ENCODE assay signal across 8 cellular contexts in the genomic region with DNA sequence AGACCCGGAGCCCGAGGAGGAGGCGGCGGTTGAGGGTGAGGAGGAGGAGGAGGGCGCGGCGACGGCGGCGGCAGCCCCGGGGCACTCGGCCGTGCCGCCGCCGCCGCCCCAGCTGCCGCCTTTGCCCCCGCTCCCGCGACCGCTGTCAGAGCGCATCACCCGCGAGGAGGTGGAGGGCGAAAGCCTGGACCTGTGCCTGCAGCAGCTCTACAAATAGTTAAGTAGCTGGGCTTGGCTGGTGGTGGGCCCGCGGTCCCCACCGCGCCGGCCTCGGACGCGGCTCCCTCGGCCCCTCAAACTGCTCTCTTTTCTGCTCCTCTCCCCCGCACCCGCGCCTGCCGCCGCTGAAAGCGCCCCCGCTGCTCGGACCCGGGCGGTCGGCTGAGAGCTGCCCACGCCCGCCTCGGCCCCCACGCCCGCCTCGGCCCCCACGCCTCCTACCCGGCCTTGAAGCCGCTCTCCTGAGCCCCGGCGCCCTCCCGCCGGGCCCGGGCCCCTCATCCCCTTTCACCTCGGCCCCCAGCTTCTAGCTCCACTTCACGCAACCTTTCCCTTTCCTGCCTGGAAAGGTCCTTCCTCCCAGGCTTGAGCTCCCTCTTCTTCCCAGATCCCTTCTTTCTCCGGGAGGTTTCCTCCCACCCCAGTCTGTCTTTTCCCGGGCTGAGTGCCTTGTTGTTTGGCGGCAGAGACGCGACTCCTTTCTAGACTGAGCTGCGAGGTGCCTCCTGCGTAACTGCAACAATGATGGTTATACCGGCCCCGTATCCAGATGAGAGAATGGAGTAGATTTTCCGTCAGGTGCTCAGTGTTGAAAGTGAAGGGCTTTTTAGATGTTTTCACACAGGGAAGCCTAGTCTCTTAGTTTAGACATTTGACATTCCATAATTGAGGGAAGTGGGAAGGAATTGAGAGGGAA. TPM values are rescaled to one million over a fixed set of nuclear protein-coding genes. Genes with fewer than 3 reads are reported as not detected.
DNase-seq lines count a peak whose midpoint lies in the region; ATAC-seq, FAIRE-seq and TF ChIP-seq lines count a peak whose summit lies in the region.

No MANE protein-coding gene starts in this region.

- no peak for TF ChIP-seq EP300 in A549 (IDR thresholded peaks at IDR 0.05)

- no peaks in the 10 kb centered on the region for H3K9me2 ChIP-seq in OCI-LY7 (ENCODE audit: insufficient read depth, low read length)

- no peak for TF ChIP-seq POLR2A in A549 (IDR thresholded peaks at IDR 0.05; ENCODE audit: low read length)

- CTCF ChIA-PET in A549 (lab: Yijun Ruan, JAX) (interaction anchor here (0.7 to 2.8 kb wide), 5 partner anchors 18 to 237 kb away, joined by 3 to 7 read pairs (median 3); no protein-coding TSS in a partner anchor), OCI-LY7 (lab: Charles Lee; ENCODE audit: unreplicated experiment) (no interaction called here)

- no peaks in the 10 kb centered on the region for H3K9me3 Mint-ChIP-seq in stimulated activated naive B cell treated with anti-CD40 and anti-IgM and Interleukin-4, amounts not matched to agents 10 μg/mL and 1 μg/mL and 100 μg/mL, for 72 hours

- H3K9me3 ChIP-seq in A549, result no peaks in the 10 kb centered on the region
- H3K9me3 ChIP-seq in OCI-LY7 (ENCODE audit: low read length), result no peaks in the 10 kb centered on the region

- peak overlapping the region; percentile 90 to 96 for H3K4me3 Mint-ChIP-seq in stimulated activated naive B cell treated with anti-CD40 and anti-IgM and Interleukin-4, amounts not matched to agents 10 μg/mL and 1 μg/mL and 100 μg/mL, for 72 hours

- H3K4me1 ChIP-seq in A549, result peaks cover 6% of the 10 kb centered on the region; the same call in 2 of the 3 replicates
- H3K4me1 ChIP-seq in OCI-LY7 (ENCODE audit: insufficient read depth, low read length, poor library complexity, severe bottlenecking), result peaks cover 14% of the 10 kb centered on the region

- H4K20me1 ChIP-seq in OCI-LY7 (ENCODE audit: insufficient read depth, low read length), result no peaks in the 10 kb centered on the region

- H3K27me3 Mint-ChIP-seq in stimulated activated naive B cell treated with anti-CD40 and anti-IgM and Interleukin-4, amounts not matched to agents 10 μg/mL and 1 μg/mL and 100 μg/mL, for 72 hours, result peaks cover 29 to 44% of the 10 kb centered on the region in 2 donors

- no peak for TF ChIP-seq RAD21 in A549 (conservative IDR thresholded peaks at IDR 0.05 in 1 of 2, IDR thresholded peaks at IDR 0.05 in 1 of 2)

- no peak for DNase-seq in A549 (ENCODE audit: low read depth in 1 of 2, low spot score in 1 of 2)
- DNase-seq in OCI-LY7 (ENCODE audit: low spot score), result peak; percentile 38
- peak in 1 of 2 donors; percentile 9 for DNase-seq in cardiac fibroblast (ENCODE audit: low read depth in 2 of 2)
- peak; percentile 71 for DNase-seq in left kidney (ENCODE audit: low read depth, low spot score)
- no peak for DNase-seq in stimulated activated naive B cell treated with anti-CD40 and anti-IgM and Interleukin-4, amounts not matched to agents 10 μg/mL and 1 μg/mL and 100 μg/mL, for 72 hours
- DNase-seq in OCI-M1 (lab: John Stamatoyannopoulos, UW), result no peak
- DNase-seq in SHP77 treated with DMSO at 0.1 percent for 48 hours (lab: John Stamatoyannopoulos, UW), result no peak

- POLR2A ChIA-PET in A549 (lab: Yijun Ruan, JAX), result no interaction called here
- POLR2A ChIA-PET in OCI-LY7 (lab: Charles Lee), result interaction anchor here (1.0 kb wide), 1 partner anchor 10 kb away, joined by 3 read pairs; no protein-coding TSS in a partner anchor

- H3K4me3 ChIP-seq in A549 (peak overlapping the region; percentile 66), GM12875 (ENCODE audit: low read depth, low read length) (peak overlapping the region; percentile 55), OCI-LY7 (ENCODE audit: low read depth, low read length, poor library complexity, severe bottlenecking) (peak overlapping the region; percentile 75), cardiac fibroblast (replicated peaks in 1 of 2; ENCODE audit: low read depth in 2 of 2, low read length in 2 of 2) (peak overlapping the region; percentile 64 to 67)

- peak overlapping the region; percentile 79 for H3K27ac Mint-ChIP-seq in stimulated activated naive B cell treated with anti-CD40 and anti-IgM and Interleukin-4, amounts not matched to agents 10 μg/mL and 1 μg/mL and 100 μg/mL, for 72 hours

- no peaks in the 10 kb centered on the region for H3K36me3 ChIP-seq in OCI-LY7 (ENCODE audit: insufficient read depth, low read length)

- FAIRE-seq in A549 (lab: Jason Lieb, UNC), result no peak

- H3K27ac ChIP-seq in A549 (peak overlapping the region in 1 of 2 experiments; percentile 72; a peak in 4 of 6 replicates), OCI-LY7 (ENCODE audit: low read depth, low read length, poor library complexity, severe bottlenecking) (no peak overlapping the region)

- H3K4me2 ChIP-seq in A549, result peak overlapping the region; percentile 88
- H3K4me2 ChIP-seq in OCI-LY7 (ENCODE audit: low read length), result peak overlapping the region; percentile 93

- peaks cover 2 to 5% of the 10 kb centered on the region in 2 donors for H3K36me3 Mint-ChIP-seq in stimulated activated naive B cell treated with anti-CD40 and anti-IgM and Interleukin-4, amounts not matched to agents 10 μg/mL and 1 μg/mL and 100 μg/mL, for 72 hours

- ATAC-seq in A549, result peak; percentile 27 to 56; a peak in 4 of 6 replicates
- peak; percentile 43 to 44 for ATAC-seq in stimulated activated naive B cell treated with anti-CD40 and anti-IgM and Interleukin-4, amounts not matched to agents 10 μg/mL and 1 μg/mL and 100 μg/mL, for 72 hours (replicated peaks)

- 32% methylated on average over 28 of the region's 72 CpGs for WGBS in A549 (ENCODE audit: missing lambda C conversion rate)

- peak overlapping the region; percentile 22; the same call in 1 of the 2 replicates for H2AFZ ChIP-seq in OCI-LY7 (ENCODE audit: low read length)

- peaks cover 17% of the 10 kb centered on the region in 2 donors for H3K4me1 Mint-ChIP-seq in stimulated activated naive B cell treated with anti-CD40 and anti-IgM and Interleukin-4, amounts not matched to agents 10 μg/mL and 1 μg/mL and 100 μg/mL, for 72 hours

- no TSS peak for BruUV-seq in OCI-LY7 (replicated peaks; lab: Mats Ljungman, UMichigan)

- intact Hi-C loops in OCI-LY7 (cut with micrococcal nuclease; ENCODE audit: unreplicated experiment), result no loop called here

- H3K79me2 ChIP-seq in OCI-LY7 (ENCODE audit: insufficient read depth, low read depth, low read length), result no peaks in the 10 kb centered on the region

- TF ChIP-seq CTCF in A549 (IDR thresholded peaks at IDR 0.05) (no peak), GM12875 (IDR thresholded peaks at IDR 0.05; ENCODE audit: borderline replicate concordance, insufficient read depth, low read depth, low read length) (no peak), OCI-LY7 (conservative IDR thresholded peaks at IDR 0.05; ENCODE audit: low read length) (no peak), cardiac fibroblast (IDR thresholded peaks at IDR 0.05; ENCODE audit: low read depth, low read length) (no peak)

TF ChIP-seq in A549, 52 proteins besides CTCF, POLR2A, EP300 and RAD21:
- TF ChIP-seq RNF2 (IDR thresholded peaks at IDR 0.05; ENCODE audit: borderline replicate concordance, low read depth) (peak; percentile 53; the same call in 1 of the 2 replicates), CEBPB (IDR thresholded peaks at IDR 0.05) (no peak), CBX8 (IDR thresholded peaks at IDR 0.05) (no peak)
- TF ChIP-seq, protein P1, sequence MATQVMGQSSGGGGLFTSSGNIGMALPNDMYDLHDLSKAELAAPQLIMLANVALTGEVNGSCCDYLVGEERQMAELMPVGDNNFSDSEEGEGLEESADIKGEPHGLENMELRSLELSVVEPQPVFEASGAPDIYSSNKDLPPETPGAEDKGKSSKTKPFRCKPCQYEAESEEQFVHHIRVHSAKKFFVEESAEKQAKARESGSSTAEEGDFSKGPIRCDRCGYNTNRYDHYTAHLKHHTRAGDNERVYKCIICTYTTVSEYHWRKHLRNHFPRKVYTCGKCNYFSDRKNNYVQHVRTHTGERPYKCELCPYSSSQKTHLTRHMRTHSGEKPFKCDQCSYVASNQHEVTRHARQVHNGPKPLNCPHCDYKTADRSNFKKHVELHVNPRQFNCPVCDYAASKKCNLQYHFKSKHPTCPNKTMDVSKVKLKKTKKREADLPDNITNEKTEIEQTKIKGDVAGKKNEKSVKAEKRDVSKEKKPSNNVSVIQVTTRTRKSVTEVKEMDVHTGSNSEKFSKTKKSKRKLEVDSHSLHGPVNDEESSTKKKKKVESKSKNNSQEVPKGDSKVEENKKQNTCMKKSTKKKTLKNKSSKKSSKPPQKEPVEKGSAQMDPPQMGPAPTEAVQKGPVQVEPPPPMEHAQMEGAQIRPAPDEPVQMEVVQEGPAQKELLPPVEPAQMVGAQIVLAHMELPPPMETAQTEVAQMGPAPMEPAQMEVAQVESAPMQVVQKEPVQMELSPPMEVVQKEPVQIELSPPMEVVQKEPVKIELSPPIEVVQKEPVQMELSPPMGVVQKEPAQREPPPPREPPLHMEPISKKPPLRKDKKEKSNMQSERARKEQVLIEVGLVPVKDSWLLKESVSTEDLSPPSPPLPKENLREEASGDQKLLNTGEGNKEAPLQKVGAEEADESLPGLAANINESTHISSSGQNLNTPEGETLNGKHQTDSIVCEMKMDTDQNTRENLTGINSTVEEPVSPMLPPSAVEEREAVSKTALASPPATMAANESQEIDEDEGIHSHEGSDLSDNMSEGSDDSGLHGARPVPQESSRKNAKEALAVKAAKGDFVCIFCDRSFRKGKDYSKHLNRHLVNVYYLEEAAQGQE (IDR thresholded peaks at IDR 0.05), result 0 out of 2 replicates have a peak, but pooled peaks have one; percentile 34

RNA-seq across cellular contexts. Expression of gene PPM1E, which starts 0.8 kb away (rescaled TPM):
- 0.25 and 0.26 TPM in 2 replicates for polyA plus RNA-seq in A549 (2011; rRNA removed)
- 0.01 TPM in 2 replicates for polyA plus RNA-seq in A549 (2012; cell fraction: cytosol; rRNA removed)
- polyA plus RNA-seq in A549 (2012; cell fraction: nucleus; rRNA removed), result 0.01 TPM in 2 replicates
- 0.05 to 0.09 TPM (median 0.08 TPM) in 3 replicates for polyA plus RNA-seq in A549 (2017; fragmentation: RNase III; extraction: RNeasy Plus Mini Kit Qiagen cat#74134 plus additional on column Dnase treatment)
- polyA minus RNA-seq in A549 (2011; rRNA and poly(A)+ RNA removed), result 0.12 and 0.19 TPM in 2 replicates
- 0.18 and 0.19 TPM in 2 replicates for total RNA-seq in OCI-LY7 (2014; rRNA removed; shearing (Covaris generic))
- total RNA-seq in OCI-LY7 (2022), result 0.40 and 1.1 TPM in 2 replicates

Comparison
In these comparisons a context has a peak if more than half of its experiments do, and no peak if none do; other contexts are left out.
1. DNase-seq: peak in OCI-LY7 (single experiment) and left kidney (single experiment); none in A549 (0 of 2), stimulated activated naive B cell treated with anti-CD40 and anti-IgM and Interleukin-4, amounts not matched to agents 10 μg/mL and 1 μg/mL and 100 μg/mL, for 72 hours (single experiment), OCI-M1 (single experiment) and SHP77 treated with DMSO at 0.1 percent for 48 hours (single experiment).
2. Peak in every context shown above with its lines, with median percentiles within 50 percentile points of each other: H3K4me3 ChIP-seq.